In the genomic region with DNA sequence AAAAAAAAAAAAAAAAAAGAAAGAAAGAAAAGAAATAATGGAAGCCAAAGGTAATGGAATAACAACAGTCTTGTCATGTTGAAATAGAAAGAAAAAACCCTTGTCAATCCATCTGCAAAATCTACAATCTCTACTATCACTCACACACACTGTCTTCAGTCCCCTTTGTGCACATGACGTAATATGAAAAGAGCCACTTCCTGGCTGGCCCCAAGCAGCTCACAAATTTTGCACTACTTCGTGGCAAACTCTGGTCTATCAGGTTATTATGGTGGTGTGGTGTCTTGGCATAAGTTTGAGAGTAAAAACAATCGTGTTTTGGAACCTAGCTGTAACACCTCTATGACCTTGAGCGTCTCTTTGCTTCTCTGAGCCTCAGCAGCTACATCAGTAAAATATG, we compare ENCODE assay signal across 2 cellular contexts.
TF ChIP-seq lines count a peak whose summit lies in the region.

No MANE protein-coding gene starts in this region.

TF ChIP-seq in GM12891, 5 proteins besides CTCF, POLR2A, EP300 and RAD21:
- TF ChIP-seq POLR2AphosphoS5 (IDR thresholded peaks at IDR 0.05; ENCODE audit: low read depth, low read length) = no peak
- TF ChIP-seq SPI1 (IDR thresholded peaks at IDR 0.05; ENCODE audit: low read depth, low read length) = peak; percentile 24; the same call in 1 of the 2 replicates
- no peak for TF ChIP-seq TAF1 (IDR thresholded peaks at IDR 0.05; ENCODE audit: low read depth, low read length)

TF ChIP-seq in GM12878, 131 proteins besides CTCF, POLR2A, EP300 and RAD21:
- TF ChIP-seq EZH2 (IDR thresholded peaks at IDR 0.05; ENCODE audit: borderline replicate concordance, control insufficient read depth, low read depth, low read length) = no peak
- TF ChIP-seq ATF7 (IDR thresholded peaks at IDR 0.05; ENCODE audit: low read depth) = peak; percentile 32; the same call in 1 of the 2 replicates
